13 cellular contexts compared by ENCODE assay signal in genomic region chr20:49868964-49869363, GRCh38. TPM values are rescaled to one million over a fixed set of nuclear protein-coding genes. Genes with fewer than 3 reads are reported as not detected.
DNase-seq lines count a peak whose midpoint lies in the region; ATAC-seq lines count a peak whose summit lies in the region.
"Had no signal": no experiment of that assay in that cellular context is flagged by ENCODE, and none has a peak within 500 bp of the region (broad histone marks: within the 10 kb centered on the region; RNA-seq: fewer than 3 reads in every experiment).

No MANE protein-coding gene starts in this region.

- no peak overlapping the region for H3K4me3 Mint-ChIP-seq in activated naive CD4-positive, alpha-beta T cell treated with anti-CD3 and anti-CD28 coated beads, Interleukin-2, amount 10 ng/mL, durations not matched to agents 7 days and 5 days
- no peak overlapping the region for H3K4me3 Mint-ChIP-seq in activated T-helper 17 cell treated with anti-CD3 and anti-CD28 coated beads, Interleukin-2, amount 50 U/mL, for 72 hours
- H3K4me3 Mint-ChIP-seq in central memory CD8-positive, alpha-beta T cell: no peak overlapping the region
- no peak overlapping the region for H3K4me3 Mint-ChIP-seq in stimulated activated naive B cell treated with anti-CD40 and anti-IgM and Interleukin-4, amounts not matched to agents 10 μg/mL and 1 μg/mL and 100 μg/mL, for 72 hours

- ATAC-seq in activated T-helper 17 cell treated with anti-CD3 and anti-CD28 coated beads, Interleukin-2, amount 50 U/mL, for 72 hours (replicated peaks): peak; percentile 59
- ATAC-seq in central memory CD8-positive, alpha-beta T cell (replicated peaks; ENCODE audit: extremely low read depth, poor library complexity, severe bottlenecking): no peak
- no peak for ATAC-seq in stimulated activated naive B cell treated with anti-CD40 and anti-IgM and Interleukin-4, amounts not matched to agents 10 μg/mL and 1 μg/mL and 100 μg/mL, for 72 hours (replicated peaks)

- H3K36me3 Mint-ChIP-seq in activated naive CD4-positive, alpha-beta T cell treated with anti-CD3 and anti-CD28 coated beads, Interleukin-2, amount 10 ng/mL, durations not matched to agents 7 days and 5 days: peaks cover 44% of the 10 kb centered on the region
- peaks cover 69% of the 10 kb centered on the region for H3K36me3 Mint-ChIP-seq in activated T-helper 17 cell treated with anti-CD3 and anti-CD28 coated beads, Interleukin-2, amount 50 U/mL, for 72 hours (ENCODE audit: low read depth)
- H3K36me3 Mint-ChIP-seq in central memory CD8-positive, alpha-beta T cell (ENCODE audit: insufficient read depth): peaks cover 33% of the 10 kb centered on the region
- peaks cover 27 to 48% of the 10 kb centered on the region in 2 donors for H3K36me3 Mint-ChIP-seq in stimulated activated naive B cell treated with anti-CD40 and anti-IgM and Interleukin-4, amounts not matched to agents 10 μg/mL and 1 μg/mL and 100 μg/mL, for 72 hours

- no peaks in the 10 kb centered on the region for H3K27me3 Mint-ChIP-seq in activated naive CD4-positive, alpha-beta T cell treated with anti-CD3 and anti-CD28 coated beads, Interleukin-2, amount 10 ng/mL, durations not matched to agents 7 days and 5 days
- H3K27me3 Mint-ChIP-seq in activated T-helper 17 cell treated with anti-CD3 and anti-CD28 coated beads, Interleukin-2, amount 50 U/mL, for 72 hours: no peaks in the 10 kb centered on the region
- H3K27me3 Mint-ChIP-seq in central memory CD8-positive, alpha-beta T cell: no peaks in the 10 kb centered on the region
- no peaks in the 10 kb centered on the region for H3K27me3 Mint-ChIP-seq in stimulated activated naive B cell treated with anti-CD40 and anti-IgM and Interleukin-4, amounts not matched to agents 10 μg/mL and 1 μg/mL and 100 μg/mL, for 72 hours

- H3K4me1 Mint-ChIP-seq in activated naive CD4-positive, alpha-beta T cell treated with anti-CD3 and anti-CD28 coated beads, Interleukin-2, amount 10 ng/mL, durations not matched to agents 7 days and 5 days: no peaks in the 10 kb centered on the region
- H3K4me1 Mint-ChIP-seq in activated T-helper 17 cell treated with anti-CD3 and anti-CD28 coated beads, Interleukin-2, amount 50 U/mL, for 72 hours: peaks cover 4% of the 10 kb centered on the region
- peaks cover 4% of the 10 kb centered on the region for H3K4me1 Mint-ChIP-seq in central memory CD8-positive, alpha-beta T cell
- H3K4me1 Mint-ChIP-seq in stimulated activated naive B cell treated with anti-CD40 and anti-IgM and Interleukin-4, amounts not matched to agents 10 μg/mL and 1 μg/mL and 100 μg/mL, for 72 hours: peaks cover 8 to 12% of the 10 kb centered on the region in 2 donors

- H3K9me3 Mint-ChIP-seq in activated naive CD4-positive, alpha-beta T cell treated with anti-CD3 and anti-CD28 coated beads, Interleukin-2, amount 10 ng/mL, durations not matched to agents 7 days and 5 days: no peaks in the 10 kb centered on the region
- H3K9me3 Mint-ChIP-seq in activated T-helper 17 cell treated with anti-CD3 and anti-CD28 coated beads, Interleukin-2, amount 50 U/mL, for 72 hours: no peaks in the 10 kb centered on the region
- no peaks in the 10 kb centered on the region for H3K9me3 Mint-ChIP-seq in central memory CD8-positive, alpha-beta T cell
- no peaks in the 10 kb centered on the region for H3K9me3 Mint-ChIP-seq in stimulated activated naive B cell treated with anti-CD40 and anti-IgM and Interleukin-4, amounts not matched to agents 10 μg/mL and 1 μg/mL and 100 μg/mL, for 72 hours

- CTCF ChIA-PET in activated naive CD4-positive, alpha-beta T cell treated with anti-CD3 and anti-CD28 coated beads, Interleukin-2, amount 10 ng/mL, durations not matched to agents 7 days and 5 days (lab: Charles Lee): no interaction called here

- peak overlapping the region; percentile 26 for H3K27ac Mint-ChIP-seq in activated naive CD4-positive, alpha-beta T cell treated with anti-CD3 and anti-CD28 coated beads, Interleukin-2, amount 10 ng/mL, durations not matched to agents 7 days and 5 days
- H3K27ac Mint-ChIP-seq in activated T-helper 17 cell treated with anti-CD3 and anti-CD28 coated beads, Interleukin-2, amount 50 U/mL, for 72 hours: peak overlapping the region; percentile 84
- peak overlapping the region; percentile 2 for H3K27ac Mint-ChIP-seq in central memory CD8-positive, alpha-beta T cell (ENCODE audit: low read depth)
- H3K27ac Mint-ChIP-seq in stimulated activated naive B cell treated with anti-CD40 and anti-IgM and Interleukin-4, amounts not matched to agents 10 μg/mL and 1 μg/mL and 100 μg/mL, for 72 hours: peak overlapping the region; percentile 81

- DNase-seq in activated naive CD4-positive, alpha-beta T cell treated with anti-CD3 and anti-CD28 coated beads, Interleukin-2, amount 10 ng/mL, durations not matched to agents 7 days and 5 days: no peak
- no peak for DNase-seq in activated naive CD4-positive, alpha-beta T cell treated with anti-CD3 and anti-CD28 coated beads, Interleukin-2, amount 50 U/mL, for 16 hours
- no peak for DNase-seq in central memory CD8-positive, alpha-beta T cell (ENCODE audit: low spot score in 2 of 2)
- no peak for DNase-seq in stimulated activated naive B cell treated with anti-CD40 and anti-IgM and Interleukin-4, amounts not matched to agents 10 μg/mL and 1 μg/mL and 100 μg/mL, for 72 hours
- DNase-seq in SW 1271 (lab: John Stamatoyannopoulos, UW) (no peak), NCI-H524 (lab: John Stamatoyannopoulos, UW) (no peak), cerebellum (ENCODE audit: low spot score) (no peak)
- DNase-seq: NCI-H1105; NCI-H1694 treated with DMSO at 0.1 percent for 48 hours; NCI-H748 treated with DMSO at 0.1 percent for 48 hours; NK-92 treated with Interleukin-12 subunit alpha and Interleukin-12 subunit beta, amount 100 ng/mL, for 24 hours; SHP77 had no signal

RNA-seq across cellular contexts. Expression of gene SPATA2, which starts 46.4 kb away (rescaled TPM):
- 10 to 100 TPM in 1 of 2 donors, 1 to 10 TPM in 1; 5.5 to 10.3 TPM for total RNA-seq in activated T-helper 17 cell treated with anti-CD3 and anti-CD28 coated beads, Interleukin-2, amount 50 U/mL, for 72 hours
- 2.6 TPM for total RNA-seq in cerebellum

RNA-seq across cellular contexts. Expression of gene SLC9A8, which starts 56.3 kb away (rescaled TPM):
- total RNA-seq in activated T-helper 17 cell treated with anti-CD3 and anti-CD28 coated beads, Interleukin-2, amount 50 U/mL, for 72 hours: 10 to 100 TPM; 17.7 to 18.3 TPM
- 8.7 TPM for total RNA-seq in cerebellum

Comparison
In these comparisons a context has a peak if more than half of its experiments do, and no peak if none do; other contexts are left out.
1. H3K27ac Mint-ChIP-seq: peak in every context shown above with its lines; median percentile 84 in activated T-helper 17 cell treated with anti-CD3 and anti-CD28 coated beads, Interleukin-2, amount 50 U/mL, for 72 hours; 81 in stimulated activated naive B cell treated with anti-CD40 and anti-IgM and Interleukin-4, amounts not matched to agents 10 μg/mL and 1 μg/mL and 100 μg/mL, for 72 hours; 26 in activated naive CD4-positive, alpha-beta T cell treated with anti-CD3 and anti-CD28 coated beads, Interleukin-2, amount 10 ng/mL, durations not matched to agents 7 days and 5 days; 2 in central memory CD8-positive, alpha-beta T cell.